Comparison of ENCODE assay signal across 23 cellular contexts in genomic region chr17:39045948-39046679, GRCh38.
A peak's percentile ranks its signal among the peaks of the same experiment; 100 is the strongest.
DNase-seq lines count a peak whose midpoint lies in the region; ATAC-seq, FAIRE-seq and TF ChIP-seq lines count a peak whose summit lies in the region.
"Had no signal": no experiment of that assay in that cellular context is flagged by ENCODE, and none has a peak within 500 bp of the region (broad histone marks: within the 10 kb centered on the region; RNA-seq: fewer than 3 reads in every experiment).

No MANE protein-coding gene starts in this region.

- H3K4me3 ChIP-seq in H7 (ENCODE audit: insufficient read depth, low read depth, low read length) (no peak overlapping the region), WERI-Rb-1 (ENCODE audit: low read depth, low read length) (no peak overlapping the region), testis (no peak overlapping the region)
- H3K4me3 ChIP-seq: BLaER1, upper lobe of right lung had no signal

- H3K36me3 ChIP-seq in H7 (replicated peaks; ENCODE audit: control insufficient read depth, insufficient read depth, low read length) (no peaks in the 10 kb centered on the region), WERI-Rb-1 (no peaks in the 10 kb centered on the region), testis (ENCODE audit: low read depth, missing control alignments) (no peaks in the 10 kb centered on the region)
- H3K36me3 ChIP-seq: BLaER1, upper lobe of right lung had no signal

- no peaks in the 10 kb centered on the region for H3K27me3 ChIP-seq in H7 (ENCODE audit: control insufficient read depth, insufficient read depth, low read length)
- no peaks in the 10 kb centered on the region for H3K27me3 ChIP-seq in WERI-Rb-1 (ENCODE audit: insufficient read depth, low read depth, severe bottlenecking)
- H3K27me3 ChIP-seq in testis, result no peaks in the 10 kb centered on the region
- H3K27me3 ChIP-seq: BLaER1, upper lobe of right lung had no signal

- DNase-seq in NCI-H146 (lab: John Stamatoyannopoulos, UW), result peak; percentile 5
- no peak for DNase-seq in NCI-H146 treated with DMSO at 0.1 percent for 48 hours (lab: John Stamatoyannopoulos, UW; ENCODE audit: unreplicated experiment)
- DNase-seq in H7, result peak; percentile 41
- no peak for DNase-seq in WERI-Rb-1
- peak; percentile 15 for DNase-seq in left lobe of liver (ENCODE audit: low spot score)
- DNase-seq in testis, result no peak
- no peak for DNase-seq in H54 (ENCODE audit: insufficient read length, low spot score)
- DNase-seq: activated T-cell treated with anti-CD3 and anti-CD28 coated beads, Interleukin-2, amount 50 U/mL, for 24 hours; DMS 273 treated with DMSO at 0.1 percent for 48 hours; effector CD4-positive, alpha-beta T cell; GOT3; head of caudate nucleus; NCI-H187 treated with DMSO at 0.1 percent for 48 hours; OCI-M1; SIG-M5; stimulated activated naive CD4-positive, alpha-beta T cell; T-helper 17 cell; upper lobe of right lung had no signal

- 0 out of 2 replicates have a peak, but pooled peaks have one; percentile 12 for TF ChIP-seq CTCF in WERI-Rb-1 (IDR thresholded peaks at IDR 0.05; ENCODE audit: low read depth, low read length)
- no peak for TF ChIP-seq CTCF in testis (IDR thresholded peaks at IDR 0.05)

- TF ChIP-seq POLR2A in testis (IDR thresholded peaks at IDR 0.05), result no peak
- no peak for TF ChIP-seq POLR2A in H54 (IDR thresholded peaks at IDR 0.05; ENCODE audit: low read depth, low read length)

- H3K27ac ChIP-seq in WERI-Rb-1 (peak overlapping the region; percentile 51), testis (no peak overlapping the region)
- H3K27ac ChIP-seq: 22Rv1, BLaER1, upper lobe of right lung had no signal

- intact Hi-C loops in testis (cut with DNase I; ENCODE audit: low total_unique reads), result no loop called here

- H3K9me3 ChIP-seq in WERI-Rb-1 (ENCODE audit: severe bottlenecking) (peaks cover 26% of the 10 kb centered on the region), testis (no peaks in the 10 kb centered on the region)

- no peak for FAIRE-seq in H54 (lab: Jason Lieb, UNC)
- FAIRE-seq: islet of Langerhans had no signal

- H3K4me1 ChIP-seq in testis, result no peaks in the 10 kb centered on the region
- H3K4me1 ChIP-seq: upper lobe of right lung had no signal

- 86 to 91% methylated on average over 9 to 16 of the region's 16 CpGs for WGBS in testis, 2 donors

- ATAC-seq in left lobe of liver (no peak), HG03521 (IDR thresholded peaks at IDR 0.05; ENCODE audit: unreplicated experiment) (no peak)
- ATAC-seq: activated CD4-positive, CD25-positive, alpha-beta regulatory T cell treated with anti-CD3 and anti-CD28 coated beads, Interleukin-2, amount 50 U/mL, for 24 hours; T-helper 17 cell; upper lobe of right lung had no signal

Comparison
In these comparisons a context has a peak if more than half of its experiments do, and no peak if none do; other contexts are left out.
1. DNase-seq: peak in NCI-H146 (single experiment), H7 (single experiment) and left lobe of liver (single experiment); none in NCI-H146 treated with DMSO at 0.1 percent for 48 hours (single experiment), WERI-Rb-1 (single experiment), testis (single experiment) and H54 (single experiment).